7 cellular contexts compared by ENCODE assay signal in the genomic region with DNA sequence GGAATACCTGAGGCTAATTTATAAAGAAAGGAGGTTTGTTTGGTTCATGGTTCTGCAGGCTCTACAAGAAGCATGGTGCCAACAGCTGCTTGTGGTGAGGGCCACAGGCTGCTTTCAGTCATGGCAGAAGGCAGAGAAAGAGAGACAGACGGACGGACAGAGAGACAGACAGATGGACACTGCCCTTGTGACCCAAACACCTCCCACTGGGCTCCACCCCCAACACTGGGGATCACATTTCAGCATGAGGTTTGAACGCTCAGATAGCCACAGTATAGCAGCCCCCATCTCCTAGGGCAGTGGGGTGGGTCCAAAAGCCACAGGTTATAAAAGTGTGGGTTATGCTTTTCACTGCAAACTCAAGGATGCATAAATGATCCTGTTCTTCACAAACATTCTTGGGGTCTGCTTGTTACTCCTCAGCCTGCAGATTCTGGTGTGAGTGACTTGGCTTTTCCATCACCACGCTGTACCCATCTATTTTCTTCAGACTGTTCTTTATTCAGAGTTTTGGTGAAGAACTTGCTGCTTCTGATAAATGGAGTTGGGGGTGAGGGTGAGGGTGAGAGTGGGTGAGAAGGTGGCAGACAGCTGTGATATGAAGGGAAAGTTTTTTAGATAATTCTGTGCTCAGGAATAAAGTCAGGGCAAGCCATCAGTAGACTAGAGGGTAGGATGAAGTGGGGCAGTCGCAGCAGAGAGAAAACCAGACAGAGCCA.
DNase-seq lines count a peak whose midpoint lies in the region; ATAC-seq and TF ChIP-seq lines count a peak whose summit lies in the region.
"Not testable (repeated sequence)": the region's sequence is repeated elsewhere in the genome, so short reads cannot be mapped to it uniquely, and the experiment has no call there.

No MANE protein-coding gene starts in this region.

- not testable (repeated sequence) for H3K4me1 ChIP-seq in H9 (ENCODE audit: insufficient read depth, low read length)
- H3K4me1 ChIP-seq in neural progenitor cell: peaks cover 12% of the 10 kb centered on the region

- not testable (repeated sequence) for H3K79me1 ChIP-seq in H9 (ENCODE audit: insufficient read depth, low read depth, low read length, poor library complexity, severe bottlenecking)

- H2BK12ac ChIP-seq in H9 (ENCODE audit: insufficient read length, low read depth, low read length): not testable (repeated sequence)

- H3K18ac ChIP-seq in H9 (ENCODE audit: insufficient read length, low read depth, low read length): not testable (repeated sequence)

- ATAC-seq in T-helper 17 cell: peak; percentile 37

- not testable (repeated sequence) for H3K27me3 ChIP-seq in H9 (ENCODE audit: insufficient read depth, low read length); neural progenitor cell

- not testable (repeated sequence) for H2BK120ac ChIP-seq in H9 (ENCODE audit: low read depth, low read length, poor library complexity, severe bottlenecking)

- DNase-seq in COLO668 (lab: John Stamatoyannopoulos, UW; ENCODE audit: unreplicated experiment): peak; percentile 8
- DNase-seq in H9; T-helper 17 cell; neural progenitor cell (ENCODE audit: low spot score): not testable (repeated sequence)
- DNase-seq in glutamatergic neuron: peak; percentile 39
- peak; percentile 89 for DNase-seq in myocyte (ENCODE audit: low read depth)

- not testable (repeated sequence) for H3K14ac ChIP-seq in H9 (ENCODE audit: insufficient read depth, low read length)

- not testable (repeated sequence) for H3K36me3 ChIP-seq in neural progenitor cell

- not testable (repeated sequence) for H4K8ac ChIP-seq in H9 (replicated peaks; ENCODE audit: insufficient read length, low read depth, low read length)

- H2BK5ac ChIP-seq in H9 (ENCODE audit: insufficient read length, low read length): not testable (repeated sequence)

- not testable (repeated sequence) for H2AK5ac ChIP-seq in H9 (ENCODE audit: insufficient read length, low read length)

- peak overlapping the region; percentile 57 to 98 (median 85); a peak in 6 of 7 replicates for H3K27ac Mint-ChIP-seq in H9
- peak overlapping the region; percentile 34 for H3K27ac Mint-ChIP-seq in T-helper 17 cell
- H3K27ac Mint-ChIP-seq in activated naive CD4-positive, alpha-beta T cell treated with anti-CD3 and anti-CD28 coated beads, Interleukin-2, amount 50 U/mL, for 24 hours: peak overlapping the region; percentile 30
- peak overlapping the region; percentile 95 for H3K27ac Mint-ChIP-seq in glutamatergic neuron (ENCODE audit: unreplicated experiment)
- peak overlapping the region; percentile 75 for H3K27ac Mint-ChIP-seq in neural progenitor cell

- peaks cover 34 to 36% of the 10 kb centered on the region in 2 experiments for H3K4me1 Mint-ChIP-seq in H9
- H3K4me1 Mint-ChIP-seq in T-helper 17 cell: peaks cover 20% of the 10 kb centered on the region
- peaks cover 22% of the 10 kb centered on the region for H3K4me1 Mint-ChIP-seq in activated naive CD4-positive, alpha-beta T cell treated with anti-CD3 and anti-CD28 coated beads, Interleukin-2, amount 50 U/mL, for 24 hours
- H3K4me1 Mint-ChIP-seq in glutamatergic neuron (ENCODE audit: low read depth, unreplicated experiment): peaks cover 36% of the 10 kb centered on the region
- peaks cover 11% of the 10 kb centered on the region for H3K4me1 Mint-ChIP-seq in neural progenitor cell

- H3K23me2 ChIP-seq in H9 (ENCODE audit: insufficient read length, low read depth, low read length, poor library complexity, severe bottlenecking): not testable (repeated sequence)

- not testable (repeated sequence) for H3K79me2 ChIP-seq in H9 (ENCODE audit: insufficient read depth, low read length); neural progenitor cell (ENCODE audit: low read depth)

- not testable (repeated sequence) for H3K56ac ChIP-seq in H9 (ENCODE audit: insufficient read length, low read depth, low read length)

- H4K91ac ChIP-seq in H9 (ENCODE audit: insufficient read length, low read depth, low read length): not testable (repeated sequence)

- no CpG with 5 or more reads among the region's 5 CpGs for WGBS in H9 (ENCODE audit: extremely low coverage, insufficient read length, low lambda C conversion rate)

- H3K4ac ChIP-seq in H9 (ENCODE audit: low read depth, low read length): not testable (repeated sequence)

- H3K36me3 Mint-ChIP-seq in H9 (ENCODE audit: insufficient read depth in 1 of 3, low read depth in 3 of 3): peaks cover 8 to 12% (median 8%) of the 10 kb centered on the region in 3 experiments; a peak in 5 of 7 replicates
- H3K36me3 Mint-ChIP-seq in T-helper 17 cell (ENCODE audit: low read depth); glutamatergic neuron (ENCODE audit: unreplicated experiment); neural progenitor cell: not testable (repeated sequence)
- peaks cover 21% of the 10 kb centered on the region for H3K36me3 Mint-ChIP-seq in activated naive CD4-positive, alpha-beta T cell treated with anti-CD3 and anti-CD28 coated beads, Interleukin-2, amount 50 U/mL, for 24 hours

- not testable (repeated sequence) for TF ChIP-seq CTCF in H9 (conservative IDR thresholded peaks at IDR 0.05); glutamatergic neuron (IDR thresholded peaks at IDR 0.05; ENCODE audit: partially characterized antibody, unreplicated experiment); neural progenitor cell (IDR thresholded peaks at IDR 0.05)

- H2AFZ ChIP-seq in H9 (ENCODE audit: low read length); neural progenitor cell (replicated peaks): not testable (repeated sequence)

- not testable (repeated sequence) for H2BK15ac ChIP-seq in H9 (ENCODE audit: low read depth, low read length)

- H3T11ph ChIP-seq in H9 (ENCODE audit: low read length): not testable (repeated sequence)

- H3K27me3 Mint-ChIP-seq in H9 (ENCODE audit: low read depth); T-helper 17 cell; activated naive CD4-positive, alpha-beta T cell treated with anti-CD3 and anti-CD28 coated beads, Interleukin-2, amount 50 U/mL, for 24 hours; glutamatergic neuron (ENCODE audit: unreplicated experiment); neural progenitor cell (ENCODE audit: insufficient read depth, low read depth): not testable (repeated sequence)

- H3K4me3 ChIP-seq in neural progenitor cell: not testable (repeated sequence)

- not testable (repeated sequence) for H3F3A ChIP-seq in neural progenitor cell (ENCODE audit: low read depth)

- H3K9ac ChIP-seq in H9 (ENCODE audit: extremely low read depth, insufficient read length, low read length); neural progenitor cell: not testable (repeated sequence)

- not testable (repeated sequence) for H3K27ac ChIP-seq in H9 (ENCODE audit: insufficient read length, low read depth, low read length); neural progenitor cell

- 0 out of 5 replicates have a peak overlapping the region, but pooled peaks of 1 of the 2 experiments have one; percentile 3 for H3K4me3 Mint-ChIP-seq in H9
- not testable (repeated sequence) for H3K4me3 Mint-ChIP-seq in T-helper 17 cell; activated naive CD4-positive, alpha-beta T cell treated with anti-CD3 and anti-CD28 coated beads, Interleukin-2, amount 50 U/mL, for 24 hours; glutamatergic neuron (ENCODE audit: unreplicated experiment); neural progenitor cell

- not testable (repeated sequence) for H3K23ac ChIP-seq in H9 (ENCODE audit: insufficient read length, low read depth, low read length)

- H4K20me1 ChIP-seq in H9 (ENCODE audit: control insufficient read depth, insufficient read depth, insufficient read length); neural progenitor cell (ENCODE audit: low read depth): not testable (repeated sequence)

- H3K4me2 ChIP-seq in H9 (ENCODE audit: insufficient read depth, insufficient read length, low read length); neural progenitor cell: not testable (repeated sequence)

- not testable (repeated sequence) for H4K5ac ChIP-seq in H9 (ENCODE audit: insufficient read length, low read depth, low read length)

- H3K9me3 ChIP-seq in H9 (ENCODE audit: control insufficient read depth, low read depth, low read length); T-helper 17 cell (ENCODE audit: control insufficient read depth, low read length, poor library complexity, severe bottlenecking); neural progenitor cell (ENCODE audit: low read depth): not testable (repeated sequence)

- H3K9me3 Mint-ChIP-seq in H9; activated naive CD4-positive, alpha-beta T cell treated with anti-CD3 and anti-CD28 coated beads, Interleukin-2, amount 50 U/mL, for 24 hours; neural progenitor cell: not testable (repeated sequence)
- peaks cover 10% of the 10 kb centered on the region for H3K9me3 Mint-ChIP-seq in glutamatergic neuron (ENCODE audit: unreplicated experiment)

- peak overlapping the region; percentile 49 for H2BK20ac ChIP-seq in H9 (ENCODE audit: low read depth, low read length, poor library complexity, severe bottlenecking)

Comparison
In these comparisons a context has a peak if more than half of its experiments do, and no peak if none do; other contexts are left out.
1. H3K27ac Mint-ChIP-seq: peak in every context shown above with its lines; median percentile 95 in glutamatergic neuron; 85 in H9; 75 in neural progenitor cell; 34 in T-helper 17 cell; 30 in activated naive CD4-positive, alpha-beta T cell treated with anti-CD3 and anti-CD28 coated beads, Interleukin-2, amount 50 U/mL, for 24 hours.